Comparison of ENCODE assay signal across 8 cellular contexts in the genomic region with DNA sequence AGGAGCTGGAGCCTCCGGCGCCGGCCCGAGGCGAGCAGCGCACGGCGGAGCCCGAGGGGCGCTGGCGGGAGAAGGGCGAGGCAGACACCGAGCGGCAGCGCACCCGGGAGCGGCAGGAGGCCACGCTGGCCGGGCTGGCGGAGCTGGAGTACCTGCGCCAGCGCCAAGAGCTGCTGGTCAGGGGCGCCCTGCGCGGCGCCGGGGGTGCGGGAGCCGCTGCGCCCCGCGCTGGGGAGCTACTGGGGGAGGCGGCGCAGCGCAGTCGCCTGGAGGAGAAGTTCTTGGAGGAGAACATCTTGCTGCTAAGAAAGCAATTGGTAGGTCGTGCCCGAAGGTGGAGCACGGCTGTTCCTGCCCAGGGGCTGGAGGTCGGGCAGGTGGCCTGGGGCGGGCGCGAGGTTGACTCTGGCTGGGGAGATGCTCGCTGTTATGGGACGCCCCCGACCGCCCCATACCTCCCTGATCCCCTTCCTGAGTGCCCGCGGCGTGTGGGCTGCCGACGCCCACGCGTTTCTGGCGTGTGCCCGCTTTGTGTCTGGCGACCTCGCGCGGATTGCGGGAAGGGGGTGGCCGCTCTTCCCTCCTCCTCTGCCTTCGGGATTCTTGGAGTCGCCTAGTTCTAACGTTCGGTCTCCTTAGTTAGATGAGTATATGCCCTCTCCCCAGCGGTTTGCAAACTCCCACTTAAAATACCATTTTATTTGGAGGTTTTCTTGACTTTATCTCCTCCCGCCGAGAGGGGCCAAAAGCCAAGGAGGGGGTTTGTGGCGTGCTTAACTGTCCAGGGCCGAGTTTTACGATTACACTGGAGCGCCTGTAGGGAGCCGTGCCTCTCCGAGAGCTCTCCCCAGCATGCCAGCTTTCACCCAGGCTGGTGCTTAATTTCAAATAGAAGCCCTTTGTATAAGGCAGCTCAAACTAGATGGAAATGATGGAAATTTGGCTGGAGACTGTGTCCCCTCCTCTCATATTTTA. TPM values are rescaled to one million over a fixed set of nuclear protein-coding genes. Genes with fewer than 3 reads are reported as not detected.
DNase-seq lines count a peak whose midpoint lies in the region; ATAC-seq and TF ChIP-seq lines count a peak whose summit lies in the region.

No MANE protein-coding gene starts in this region.

- ATAC-seq in GM18873 (IDR thresholded peaks at IDR 0.05; ENCODE audit: low FRiP score, unreplicated experiment): peak; percentile 22
- peak; percentile 23 for ATAC-seq in HG03066 (IDR thresholded peaks at IDR 0.05; ENCODE audit: low read depth, unreplicated experiment)
- peak; percentile 24 for ATAC-seq in T-helper 17 cell
- no peak for ATAC-seq in lung (ENCODE audit: insufficient read depth, low FRiP score)

- 0 to 1% methylated on average over 72 to 75 of the region's 75 CpGs for WGBS in lung, 2 donors

- peak overlapping the region; percentile 89 for H3K4me3 ChIP-seq in BLaER1
- H3K4me3 ChIP-seq in dorsolateral prefrontal cortex: peak overlapping the region; percentile 57 to 98 (median 80)
- peak overlapping the region; percentile 58 for H3K4me3 ChIP-seq in lung

- H3K9ac ChIP-seq in BLaER1: peak overlapping the region; percentile 83

- no peaks in the 10 kb centered on the region for H3K9me3 ChIP-seq in BLaER1
- no peaks in the 10 kb centered on the region for H3K9me3 ChIP-seq in T-helper 17 cell (ENCODE audit: control insufficient read depth, low read length, poor library complexity, severe bottlenecking)
- H3K9me3 ChIP-seq in lung (ENCODE audit: control insufficient read depth in 2 of 2, insufficient read depth in 1 of 2, low read length in 1 of 2): no peaks in the 10 kb centered on the region

- H3K9me3 Mint-ChIP-seq in stimulated activated naive CD8-positive, alpha-beta T cell treated with anti-CD3 and anti-CD28 coated beads, Interleukin-15, Interleukin-2, amounts not matched to agents 100 ng/mL and 50 ng/mL, for 24 hours: no peaks in the 10 kb centered on the region

- H3K27ac Mint-ChIP-seq in T-helper 17 cell: no peak overlapping the region
- no peak overlapping the region for H3K27ac Mint-ChIP-seq in stimulated activated naive CD8-positive, alpha-beta T cell treated with anti-CD3 and anti-CD28 coated beads, Interleukin-15, Interleukin-2, amounts not matched to agents 100 ng/mL and 50 ng/mL, for 24 hours

- DNase-seq in T-helper 17 cell: no peak
- DNase-seq in dorsolateral prefrontal cortex: peak in 4 of 10 donors; percentile 37 to 58 (median 53)
- DNase-seq in lung (ENCODE audit: low spot score): no peak
- DNase-seq in SKM-1 treated with dmso at 0.1 percent for 144 hours (lab: John Stamatoyannopoulos, UW; ENCODE audit: unreplicated experiment): no peak

- H3K27me3 ChIP-seq in BLaER1 (peaks cover 7% of the 10 kb centered on the region; the same call in 1 of the 2 replicates), dorsolateral prefrontal cortex (no peaks in the 10 kb centered on the region), lung (ENCODE audit: control insufficient read depth, insufficient read depth) (no peaks in the 10 kb centered on the region)

- H3K36me3 ChIP-seq in BLaER1: peaks cover 25% of the 10 kb centered on the region
- H3K36me3 ChIP-seq in lung (ENCODE audit: control insufficient read depth in 2 of 2, insufficient read depth in 2 of 2, low read length in 2 of 2): no peaks in the 10 kb centered on the region

- peak overlapping the region; percentile 83 for H3K4me3 Mint-ChIP-seq in T-helper 17 cell
- peak overlapping the region; percentile 76 for H3K4me3 Mint-ChIP-seq in stimulated activated naive CD8-positive, alpha-beta T cell treated with anti-CD3 and anti-CD28 coated beads, Interleukin-15, Interleukin-2, amounts not matched to agents 100 ng/mL and 50 ng/mL, for 24 hours

- H3K4me2 ChIP-seq in BLaER1: peak overlapping the region; percentile 99

- H3K36me3 Mint-ChIP-seq in T-helper 17 cell (ENCODE audit: low read depth): peaks cover 7% of the 10 kb centered on the region
- no peaks in the 10 kb centered on the region for H3K36me3 Mint-ChIP-seq in stimulated activated naive CD8-positive, alpha-beta T cell treated with anti-CD3 and anti-CD28 coated beads, Interleukin-15, Interleukin-2, amounts not matched to agents 100 ng/mL and 50 ng/mL, for 24 hours (ENCODE audit: low read depth)

- H3K27ac ChIP-seq in BLaER1: peak overlapping the region; percentile 76
- peak overlapping the region; percentile 15 to 96 (median 87) for H3K27ac ChIP-seq in dorsolateral prefrontal cortex
- peak overlapping the region; percentile 76 to 78 for H3K27ac ChIP-seq in lung (ENCODE audit: low read depth in 1 of 2, low read length in 1 of 2)

- H4K20me1 ChIP-seq in BLaER1: no peaks in the 10 kb centered on the region

- H3K4me1 ChIP-seq in BLaER1 (peaks cover 54% of the 10 kb centered on the region), lung (ENCODE audit: control insufficient read depth in 2 of 2, insufficient read depth in 2 of 2, low read length in 2 of 2) (peaks cover 4 to 6% of the 10 kb centered on the region in 2 donors)

- H3K4me1 Mint-ChIP-seq in T-helper 17 cell: peaks cover 15% of the 10 kb centered on the region
- H3K4me1 Mint-ChIP-seq in stimulated activated naive CD8-positive, alpha-beta T cell treated with anti-CD3 and anti-CD28 coated beads, Interleukin-15, Interleukin-2, amounts not matched to agents 100 ng/mL and 50 ng/mL, for 24 hours (ENCODE audit: low read depth): peaks cover 51% of the 10 kb centered on the region

- intact Hi-C loops in dorsolateral prefrontal cortex (cut with DNase I): loop anchor here (2.0 to 10.0 kb wide), 8 partner anchors 106 to 534 kb away; a partner anchor contains a TSS

- TF ChIP-seq CTCF in dorsolateral prefrontal cortex (IDR thresholded peaks at IDR 0.05 in 54 of 56, conservative IDR thresholded peaks at IDR 0.05 in 2 of 56; ENCODE audit: low read depth in 1 of 56, partially characterized antibody in 56 of 56) (peak in 19 of 56 donors; percentile 2 to 49 (median 13)), lung (IDR thresholded peaks at IDR 0.05; ENCODE audit: control extremely low read depth, extremely low read depth) (no peak)

- H3K27me3 Mint-ChIP-seq in T-helper 17 cell: peaks cover 69% of the 10 kb centered on the region
- H3K27me3 Mint-ChIP-seq in stimulated activated naive CD8-positive, alpha-beta T cell treated with anti-CD3 and anti-CD28 coated beads, Interleukin-15, Interleukin-2, amounts not matched to agents 100 ng/mL and 50 ng/mL, for 24 hours: peaks cover 62% of the 10 kb centered on the region

RNA-seq across cellular contexts. Expression of a gene that starts 0.8 kb away (rescaled TPM):
- total RNA-seq in T-helper 17 cell (1 to 10 TPM in 1 of 2 donors, under 1 TPM in 1; 0.91 to 1.8 TPM), dorsolateral prefrontal cortex (10 to 100 TPM in 44 of 120 experiments, 1 to 10 TPM in 76; 5.1 to 16.0 (median 9.1) TPM), lung (10 to 100 TPM in 1 of 2 donors, 1 to 10 TPM in 1; 4.5 to 22.4 TPM)
- 1 to 10 TPM; 1.7 to 3.4 TPM for polyA plus RNA-seq in lung
